Comparison of ENCODE assay signal across 13 cellular contexts in the genomic region with DNA sequence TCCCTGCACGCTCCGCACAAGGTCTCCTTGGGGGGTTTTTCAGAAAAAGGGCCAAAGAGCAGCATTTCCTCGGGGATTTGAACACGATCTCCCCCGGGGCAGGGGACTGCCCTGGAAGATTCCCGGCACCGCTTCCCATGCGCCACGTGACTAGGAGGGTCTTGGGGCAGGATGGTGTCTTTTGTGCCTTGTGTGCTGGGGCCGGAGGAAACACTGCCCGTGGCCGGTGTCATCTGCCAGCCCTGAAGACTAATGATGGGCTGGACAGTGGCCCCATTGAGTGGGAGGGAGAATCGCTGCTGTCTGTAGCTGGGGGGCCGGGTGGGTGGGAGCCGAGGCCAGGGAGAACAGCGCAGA.
A peak's percentile ranks its signal among the peaks of the same experiment; 100 is the strongest.
DNase-seq lines count a peak whose midpoint lies in the region; ATAC-seq and TF ChIP-seq lines count a peak whose summit lies in the region.
"Had no signal": no experiment of that assay in that cellular context is flagged by ENCODE, and none has a peak within 500 bp of the region (broad histone marks: within the 10 kb centered on the region; RNA-seq: fewer than 3 reads in every experiment).

No MANE protein-coding gene starts in this region.

- peaks cover 73 to 78% of the 10 kb centered on the region in 2 donors for H3K4me1 Mint-ChIP-seq in effector memory CD8-positive, alpha-beta T cell (ENCODE audit: low read depth in 2 of 2)

- no peaks in the 10 kb centered on the region for H3K9me3 ChIP-seq in prostate gland

- peaks cover 41% of the 10 kb centered on the region for H3K4me1 ChIP-seq in prostate gland (replicated peaks)

- DNase-seq in GM12864 (ENCODE audit: low read depth): no peak
- DNase-seq in RWPE1 (ENCODE audit: low spot score): no peak
- no peak for DNase-seq in effector memory CD8-positive, alpha-beta T cell
- DNase-seq in prostate gland (ENCODE audit: low spot score): no peak
- no peak for DNase-seq in T-helper 9 cell
- no peak for DNase-seq in KBM-7
- no peak for DNase-seq in activated CD4-positive, CD25-positive, alpha-beta regulatory T cell (lab: John Stamatoyannopoulos, UW)
- DNase-seq: amniotic stem cell; NCI-H1930; occipital lobe; stimulated activated CD4-positive, alpha-beta T cell treated with anti-CD3 and anti-CD28 coated beads, Interleukin-2, amount 100 ng/mL, for 48 hours; trophoblast cell had no signal

- CTCF ChIA-PET in RWPE1 (lab: Yijun Ruan, JAX): no interaction called here

- H3K27ac ChIP-seq in RWPE1: peak overlapping the region; percentile 98
- peak overlapping the region; percentile 81 to 91 for H3K27ac ChIP-seq in prostate gland

- peak overlapping the region; percentile 57 for H3K4me3 ChIP-seq in GM12864 (ENCODE audit: low read depth, low read length)
- no peak overlapping the region for H3K4me3 ChIP-seq in prostate gland

- H3K27ac Mint-ChIP-seq in effector memory CD8-positive, alpha-beta T cell: peak overlapping the region; percentile 95 to 99

- H3K36me3 Mint-ChIP-seq in effector memory CD8-positive, alpha-beta T cell (ENCODE audit: insufficient read depth): peaks cover 58% of the 10 kb centered on the region

- H3K36me3 ChIP-seq in prostate gland: no peaks in the 10 kb centered on the region

- H3K9me3 Mint-ChIP-seq in effector memory CD8-positive, alpha-beta T cell: no peaks in the 10 kb centered on the region

- H3K4me3 Mint-ChIP-seq in effector memory CD8-positive, alpha-beta T cell: peak overlapping the region; percentile 94 to 99

- in situ Hi-C loops in KBM-7 (cut with MboI; ENCODE audit: low pct_unique_long_range_greater_than_20kb, low sequenced_read_pairs): no loop called here

- no peaks in the 10 kb centered on the region for H3K27me3 ChIP-seq in prostate gland (replicated peaks; ENCODE audit: insufficient read depth)

- no peak for ATAC-seq in effector memory CD8-positive, alpha-beta T cell (replicated peaks)
- no peak for ATAC-seq in GM21515 (IDR thresholded peaks at IDR 0.05; ENCODE audit: unreplicated experiment)

- POLR2A ChIA-PET in RWPE1 (lab: Yijun Ruan, JAX; ENCODE audit: low non-redundant PET): no interaction called here

- no peaks in the 10 kb centered on the region for H3K27me3 Mint-ChIP-seq in effector memory CD8-positive, alpha-beta T cell

- no peak for TF ChIP-seq POLR2A in prostate gland (IDR thresholded peaks at IDR 0.05)

- intact Hi-C loops in prostate gland (cut with DNase I): no loop called here

- no peak for TF ChIP-seq CTCF in GM12864 (IDR thresholded peaks at IDR 0.05; ENCODE audit: low read depth, low read length, missing control alignments)
- TF ChIP-seq CTCF in RWPE1 (conservative IDR thresholded peaks at IDR 0.05; ENCODE audit: low read depth): no peak
- no peak for TF ChIP-seq CTCF in prostate gland (IDR thresholded peaks at IDR 0.05)

- WGBS in prostate gland: 55% methylated on average over 16 of the region's 16 CpGs
